ENCODE assay signal across 8 cellular contexts in the genomic region with DNA sequence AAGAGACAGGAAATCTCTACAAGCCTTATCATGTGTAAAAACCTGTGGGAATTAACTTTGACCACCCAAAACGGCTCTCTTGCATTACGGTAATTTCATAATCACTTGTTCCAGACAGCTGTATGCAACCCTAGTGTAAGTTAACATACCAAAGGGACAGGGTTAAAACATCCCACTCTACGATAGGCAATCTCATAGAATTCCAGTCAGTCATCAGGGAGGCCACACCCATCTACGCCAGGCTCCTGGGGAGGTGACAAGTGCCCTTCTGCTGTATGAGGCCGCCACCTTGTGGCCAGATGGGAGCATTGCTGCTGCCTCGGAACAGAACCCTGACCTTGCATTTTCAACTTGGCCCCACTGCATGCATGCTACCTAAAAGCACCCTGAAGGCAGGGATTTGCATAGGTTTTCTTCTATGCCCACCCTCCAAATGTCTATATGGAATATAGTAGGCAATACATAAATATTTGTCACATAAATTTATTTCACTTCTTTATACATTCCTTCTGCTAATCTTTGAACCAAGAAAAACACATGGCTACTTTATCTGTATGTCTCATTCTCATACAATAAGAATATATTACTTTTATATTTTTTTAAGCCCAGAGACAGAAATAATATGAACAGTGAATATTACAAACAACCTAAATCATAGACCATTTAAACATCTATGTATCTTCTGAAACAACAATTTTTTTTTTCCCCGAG. TPM values are rescaled to one million over a fixed set of nuclear protein-coding genes. Genes with fewer than 3 reads are reported as not detected.
DNase-seq lines count a peak whose midpoint lies in the region; ATAC-seq and TF ChIP-seq lines count a peak whose summit lies in the region.

No MANE protein-coding gene starts in this region.

- intact Hi-C loops in adrenal gland (cut with DNase I): no loop called here
- intact Hi-C loops in left cardiac atrium (cut with DNase I): no loop called here

- ATAC-seq in HG02623 (IDR thresholded peaks at IDR 0.05; ENCODE audit: unreplicated experiment) (peak; percentile 66), T-cell (replicated peaks in 1 of 4) (peak; percentile 97 to 99 (median 98)), left cardiac atrium (peak; percentile 94 to 97), HG03442 (IDR thresholded peaks at IDR 0.05; ENCODE audit: unreplicated experiment) (no peak)

- peak; percentile 99 to 100 (median 99) for TF ChIP-seq CTCF in adrenal gland (IDR thresholded peaks at IDR 0.05)

- peak overlapping the region in 1 of 5 donors; percentile 6 for H3K27ac ChIP-seq in adrenal gland

- TF ChIP-seq POLR2A in adrenal gland (IDR thresholded peaks at IDR 0.05): no peak

- no peaks in the 10 kb centered on the region for H3K27me3 ChIP-seq in adrenal gland

- peak overlapping the region in 1 of 3 donors; percentile 40 for H3K4me3 Mint-ChIP-seq in T-cell

- peak; percentile 77 for DNase-seq in DMS53 treated with DMSO at 0.1 percent for 48 hours (lab: John Stamatoyannopoulos, UW; ENCODE audit: unreplicated experiment)
- peak; percentile 94 for DNase-seq in NCI-H1694 treated with DMSO at 0.1 percent for 48 hours (lab: John Stamatoyannopoulos, UW)
- peak; percentile 62 to 85 (median 79) for DNase-seq in T-cell
- DNase-seq in adrenal gland: peak; percentile 87 to 97 (median 93)
- DNase-seq in left cardiac atrium: peak; percentile 92
- peak; percentile 81 for DNase-seq in renal cortical epithelial cell (ENCODE audit: low read depth)

- CTCF ChIA-PET in T-cell (lab: Charles Lee): interaction anchor here in 1 of 2 donors (1.6 kb wide), 1 partner anchor 10 kb away, joined by 3 read pairs; no protein-coding TSS in a partner anchor

- H3K36me3 Mint-ChIP-seq in T-cell: no peaks in the 10 kb centered on the region

- H3K9me3 Mint-ChIP-seq in T-cell: no peaks in the 10 kb centered on the region

- POLR2A ChIA-PET in T-cell (lab: Charles Lee): no interaction called here

- no peak overlapping the region for H3K27ac Mint-ChIP-seq in T-cell

- no peaks in the 10 kb centered on the region for H3K9me3 ChIP-seq in adrenal gland (replicated peaks in 1 of 3)

- peaks cover 14 to 15% (median 15%) of the 10 kb centered on the region in 3 donors for H3K4me1 Mint-ChIP-seq in T-cell

- H3K4me1 ChIP-seq in adrenal gland (replicated peaks in 1 of 2): peaks cover 0 to 18% of the 10 kb centered on the region in 2 donors

- WGBS in adrenal gland, 4 donors: 22 to 26% (median 23%) methylated on average over 6 to 7 of the region's 7 CpGs

- H3K4me3 ChIP-seq in adrenal gland: no peak overlapping the region

- H3K36me3 ChIP-seq in adrenal gland (replicated peaks in 1 of 2): no peaks in the 10 kb centered on the region

- H3K27me3 Mint-ChIP-seq in T-cell: peaks cover 0 to 6% of the 10 kb centered on the region in 2 donors

RNA-seq across cellular contexts. Expression of a gene that starts 12.6 kb away (rescaled TPM):
- total RNA-seq in T-cell: 1 to 10 TPM in 2 of 5 donors, under 1 TPM in 3; 0.60 to 2.2 (median 0.80) TPM
- 1 to 10 TPM in 1 of 8 donors, under 1 TPM in 5, not detected in 2; 0.23 to 1.0 (median 0.45) TPM for total RNA-seq in adrenal gland
- polyA plus RNA-seq in adrenal gland: under 1 TPM; 0.27 to 0.40 (median 0.35) TPM
- under 1 TPM in 1 of 2 donors, not detected in 1; 0.68 TPM for total RNA-seq in left cardiac atrium
- 2.6 and 3.8 TPM in 2 replicates for total RNA-seq in renal cortical epithelial cell

RNA-seq across cellular contexts. Expression of a gene that starts 12.7 kb away (rescaled TPM):
- 10 to 100 TPM; 33.9 to 39.3 (median 37.8) TPM for total RNA-seq in T-cell
- total RNA-seq in adrenal gland: 10 to 100 TPM in 7 of 8 donors, 1 to 10 TPM in 1; 7.0 to 18.6 (median 16.2) TPM
- polyA plus RNA-seq in adrenal gland: 10 to 100 TPM in 1 of 3 donors, 1 to 10 TPM in 2; 5.7 to 12.5 (median 9.0) TPM
- total RNA-seq in left cardiac atrium: 10 to 100 TPM; 11.0 to 14.2 TPM
- total RNA-seq in renal cortical epithelial cell: 24.2 and 26.4 TPM in 2 replicates
